In the genomic region with DNA sequence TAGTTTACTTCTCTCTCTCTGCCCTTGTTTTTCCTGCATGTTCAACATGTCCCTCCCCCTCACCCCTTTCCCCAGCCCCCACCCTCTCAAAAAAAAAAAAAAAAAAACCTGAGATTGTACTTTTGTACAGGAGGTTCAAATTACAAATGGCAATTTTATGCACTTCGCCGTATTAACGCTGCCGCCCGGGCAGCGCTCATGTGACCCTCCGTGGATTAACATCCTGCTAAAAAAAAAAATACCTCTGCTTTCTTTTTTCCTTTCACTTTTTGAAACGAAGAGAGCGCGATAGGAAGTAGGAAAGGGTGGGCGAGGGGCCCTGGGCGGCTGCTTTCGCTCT, we compare ENCODE assay signal across 8 cellular contexts. TPM values are rescaled to one million over a fixed set of nuclear protein-coding genes. Genes with fewer than 3 reads are reported as not detected.
DNase-seq lines count a peak whose midpoint lies in the region; ATAC-seq and TF ChIP-seq lines count a peak whose summit lies in the region.

No MANE protein-coding gene starts in this region.

- intact Hi-C loops in CD4-positive, alpha-beta T cell (cut with DNase I, micrococcal nuclease) = no loop called here
- intact Hi-C loops in PC-3 (cut with micrococcal nuclease) = no loop called here

- H4K91ac ChIP-seq in neuronal stem cell (ENCODE audit: low read depth, low read length, poor library complexity) = no peak overlapping the region

- POLR2A ChIA-PET in CD4-positive, alpha-beta T cell (lab: Charles Lee) = no interaction called here
- POLR2A ChIA-PET in PC-3 (lab: Charles Lee; ENCODE audit: unreplicated experiment) = no interaction called here

- CTCF ChIA-PET in CD4-positive, alpha-beta T cell (lab: Charles Lee) = no interaction called here
- CTCF ChIA-PET in PC-3 (lab: Charles Lee) = no interaction called here

- H3K79me1 ChIP-seq in neuronal stem cell (ENCODE audit: low read depth, low read length) = peaks cover 2% of the 10 kb centered on the region

- H3K4me2 ChIP-seq in PC-3 (ENCODE audit: low read length) = peak overlapping the region; percentile 89
- H3K4me2 ChIP-seq in neuronal stem cell (ENCODE audit: insufficient read depth, low read length, poor library complexity, severe bottlenecking) = peak overlapping the region; percentile 94
- no peak overlapping the region for H3K4me2 ChIP-seq in Karpas-422 (ENCODE audit: low read depth, low read length, poor library complexity, severe bottlenecking)

- no peak overlapping the region for H2BK15ac ChIP-seq in neuronal stem cell (ENCODE audit: low read length)

- H2AFZ ChIP-seq in PC-3 (ENCODE audit: low read length) (no peak overlapping the region), neuronal stem cell (ENCODE audit: low read length) (no peak overlapping the region), Karpas-422 (ENCODE audit: low read length) (no peak overlapping the region)

- no peak overlapping the region for H3K27ac ChIP-seq in CD4-positive, alpha-beta T cell (ENCODE audit: low read depth, low read length)
- H3K27ac ChIP-seq in PC-3 (ENCODE audit: low read length) (peak overlapping the region; percentile 88), neuronal stem cell (replicated peaks; ENCODE audit: low read length) (peak overlapping the region; percentile 95), Karpas-422 (ENCODE audit: low read length) (no peak overlapping the region)

- ATAC-seq in CD4-positive, alpha-beta T cell (ENCODE audit: poor library complexity) = no peak
- ATAC-seq in PC-3 (no peak), GM18909 (IDR thresholded peaks at IDR 0.05; ENCODE audit: poor library complexity, unreplicated experiment) (no peak)

- no peak overlapping the region for H4K8ac ChIP-seq in neuronal stem cell (ENCODE audit: low read depth, low read length)

- peaks cover 78% of the 10 kb centered on the region for H3K27me3 Mint-ChIP-seq in CD4-positive, alpha-beta T cell

- H3K23ac ChIP-seq in neuronal stem cell (ENCODE audit: low read depth, low read length, poor library complexity) = no peak overlapping the region

- no peak overlapping the region for H3K4ac ChIP-seq in neuronal stem cell (ENCODE audit: low read length)

- no peak for TF ChIP-seq CTCF in CD4-positive, alpha-beta T cell (IDR thresholded peaks at IDR 0.05)
- TF ChIP-seq CTCF in PC-3 (conservative IDR thresholded peaks at IDR 0.05; ENCODE audit: low read depth, low read length) (no peak), epithelial cell of esophagus (IDR thresholded peaks at IDR 0.05; ENCODE audit: insufficient read depth, low read depth, low read length, missing control alignments) (no peak), GM10266 (IDR thresholded peaks at IDR 0.05; ENCODE audit: control insufficient read depth, insufficient read depth, low read depth, missing control alignments) (no peak)

- no peaks in the 10 kb centered on the region for H3K36me3 Mint-ChIP-seq in CD4-positive, alpha-beta T cell (ENCODE audit: low read depth)

- H3K9me3 Mint-ChIP-seq in CD4-positive, alpha-beta T cell = peaks cover 4% of the 10 kb centered on the region

- no CpG with 5 or more reads among the region's 13 CpGs for WGBS in neuronal stem cell (ENCODE audit: extremely low coverage in 2 of 2, insufficient read length in 2 of 2, insufficient replicate concordance in 1 of 2), 2 donors

- H3K9ac ChIP-seq in PC-3 (ENCODE audit: low read length) = peak overlapping the region; percentile 97
- no peak overlapping the region for H3K9ac ChIP-seq in neuronal stem cell (ENCODE audit: low read depth, low read length, poor library complexity)
- no peak overlapping the region for H3K9ac ChIP-seq in Karpas-422 (ENCODE audit: low read length)

- H2BK12ac ChIP-seq in neuronal stem cell (ENCODE audit: low read length) = no peak overlapping the region

- H4K20me1 ChIP-seq in PC-3 (ENCODE audit: low read length) (peaks cover 39% of the 10 kb centered on the region), Karpas-422 (ENCODE audit: insufficient read depth, low read depth, low read length) (no peaks in the 10 kb centered on the region)

- no peaks in the 10 kb centered on the region for H3K9me2 ChIP-seq in PC-3 (replicated peaks; ENCODE audit: low read length)
- no peaks in the 10 kb centered on the region for H3K9me2 ChIP-seq in Karpas-422 (replicated peaks; ENCODE audit: insufficient read depth, low read length)

- H2BK5ac ChIP-seq in neuronal stem cell (ENCODE audit: low read length) = peak overlapping the region; percentile 91

- peaks cover 35% of the 10 kb centered on the region for H3K36me3 ChIP-seq in PC-3 (ENCODE audit: low read depth, low read length)
- H3K36me3 ChIP-seq in neuronal stem cell (replicated peaks in 1 of 2; ENCODE audit: control insufficient read depth in 2 of 2, insufficient read depth in 2 of 2, low read length in 2 of 2) = peaks cover 28 to 52% of the 10 kb centered on the region in 2 donors
- H3K36me3 ChIP-seq in Karpas-422 (ENCODE audit: insufficient read depth, low read length) = no peaks in the 10 kb centered on the region

- no peak for DNase-seq in CD4-positive, alpha-beta T cell
- DNase-seq in PC-3 (peak; percentile 38), epithelial cell of esophagus (ENCODE audit: low read depth) (no peak), neuronal stem cell (ENCODE audit: low spot score) (no peak), Karpas-422 (no peak), GM10266 (ENCODE audit: extremely low spot score) (no peak), dedifferentiated amniotic fluid mesenchymal stem cell (ENCODE audit: extremely low spot score) (no peak)

- peaks cover 11% of the 10 kb centered on the region for H3K9me3 ChIP-seq in CD4-positive, alpha-beta T cell (ENCODE audit: control insufficient read depth, low read length)
- H3K9me3 ChIP-seq in PC-3 (ENCODE audit: low read length) = no peaks in the 10 kb centered on the region
- H3K9me3 ChIP-seq in neuronal stem cell (replicated peaks in 1 of 2; ENCODE audit: control insufficient read depth in 2 of 2, insufficient read depth in 1 of 2, low read depth in 1 of 2, low read length in 2 of 2) = no peaks in the 10 kb centered on the region
- H3K9me3 ChIP-seq in Karpas-422 (ENCODE audit: low read length) = peaks cover 4% of the 10 kb centered on the region

- peak overlapping the region; percentile 81 for H2AK5ac ChIP-seq in neuronal stem cell (ENCODE audit: low read depth, low read length)

- H3K4me3 ChIP-seq in PC-3 (ENCODE audit: low read length) (peak overlapping the region; percentile 89), epithelial cell of esophagus (ENCODE audit: low read length) (peak overlapping the region; percentile 68), neuronal stem cell (ENCODE audit: low read length in 2 of 2) (peak overlapping the region; percentile 81 to 97), Karpas-422 (ENCODE audit: low read length) (no peak overlapping the region)

- H3K14ac ChIP-seq in neuronal stem cell (ENCODE audit: low read length) = no peak overlapping the region

- no TSS peak for BruUV-seq in PC-3 (replicated peaks; lab: Mats Ljungman, UMichigan)

- peak overlapping the region; percentile 68 for H3K4me3 Mint-ChIP-seq in CD4-positive, alpha-beta T cell

- H3K79me2 ChIP-seq in PC-3 (ENCODE audit: low read length) (peaks cover 94% of the 10 kb centered on the region), Karpas-422 (ENCODE audit: low read length) (no peaks in the 10 kb centered on the region)

- H3K4me1 Mint-ChIP-seq in CD4-positive, alpha-beta T cell (ENCODE audit: low read depth) = peaks cover 22% of the 10 kb centered on the region

- peaks cover 19% of the 10 kb centered on the region; the same call in 1 of the 2 replicates for H3K4me1 ChIP-seq in PC-3 (ENCODE audit: insufficient read depth, low read length)
- peaks cover 4 to 27% of the 10 kb centered on the region in 2 donors for H3K4me1 ChIP-seq in neuronal stem cell (ENCODE audit: control insufficient read depth in 2 of 2, insufficient read depth in 1 of 2, low read depth in 1 of 2, low read length in 2 of 2)
- H3K4me1 ChIP-seq in Karpas-422 (ENCODE audit: low read length) = no peaks in the 10 kb centered on the region

- no peaks in the 10 kb centered on the region for H3F3A ChIP-seq in PC-3 (ENCODE audit: low read length, unreplicated experiment)

- no peak overlapping the region for H3K27ac Mint-ChIP-seq in CD4-positive, alpha-beta T cell

- H2BK120ac ChIP-seq in neuronal stem cell (ENCODE audit: low read depth, low read length) = no peak overlapping the region

- H3K18ac ChIP-seq in neuronal stem cell (ENCODE audit: low read length) = peak overlapping the region; percentile 93

- H3K27me3 ChIP-seq in CD4-positive, alpha-beta T cell (ENCODE audit: control insufficient read depth, insufficient read depth, low read length) = peaks cover 89% of the 10 kb centered on the region
- no peaks in the 10 kb centered on the region for H3K27me3 ChIP-seq in PC-3 (ENCODE audit: low read length)
- no peaks in the 10 kb centered on the region for H3K27me3 ChIP-seq in neuronal stem cell (ENCODE audit: control insufficient read depth in 3 of 3, insufficient read depth in 3 of 3, low read depth in 1 of 3, low read length in 3 of 3)
- H3K27me3 ChIP-seq in Karpas-422 (ENCODE audit: low read length) = no peaks in the 10 kb centered on the region

RNA-seq across cellular contexts. Expression of gene NR2F2, which starts 2.3 kb away (rescaled TPM):
- not detected for total RNA-seq in CD4-positive, alpha-beta T cell
- 19.0 and 19.6 TPM in 2 replicates for total RNA-seq in PC-3 (2014; rRNA removed)
- 43.2 TPM for polyA plus RNA-seq in neuronal stem cell (2013, experiment 1 of 2)
- polyA plus RNA-seq in neuronal stem cell (2013, experiment 2 of 2) = 45.4 TPM
- total RNA-seq in Karpas-422 (2014; rRNA removed; shearing (Covaris generic); ENCODE audit: low replicate concordance) = not detected in 2 replicates

Comparison
In these comparisons a context has a peak if more than half of its experiments do, and no peak if none do; other contexts are left out.
1. H3K27ac ChIP-seq: peak in PC-3 (single experiment) and neuronal stem cell (single experiment); none in CD4-positive, alpha-beta T cell (single experiment) and Karpas-422 (single experiment).
2. RNA of gene NR2F2, which starts 2.3 kb away (total RNA-seq): 19.0 to 19.6 TPM in PC-3; not detected in CD4-positive, alpha-beta T cell and not detected in Karpas-422; every median in the first group is over 10 times any median in the second.